1 cellular context compared by ENCODE assay signal in genomic region chr9:5825896-5826622, GRCh38.
TF ChIP-seq lines count a peak whose summit lies in the region.

No MANE protein-coding gene starts in this region.

TF ChIP-seq in HepG2, 621 proteins besides CTCF, POLR2A, EP300 and RAD21:
- TF ChIP-seq MZF1 (CRISPR knock-in tag; IDR thresholded peaks at IDR 0.05; ENCODE audit: borderline replicate concordance) (no peak), ZHX2 (IDR thresholded peaks at IDR 0.05; ENCODE audit: low read depth) (no peak), ZHX2 (CRISPR knock-in tag; IDR thresholded peaks at IDR 0.05; ENCODE audit: borderline replicate concordance) (no peak), ZSCAN31 (CRISPR knock-in tag; IDR thresholded peaks at IDR 0.05; ENCODE audit: low read depth) (no peak), MEIS1 (CRISPR knock-in tag; IDR thresholded peaks at IDR 0.05; ENCODE audit: borderline replicate concordance) (no peak), FOXK2 (IDR thresholded peaks at IDR 0.05) (no peak), ZZZ3 (CRISPR knock-in tag; IDR thresholded peaks at IDR 0.05; ENCODE audit: borderline replicate concordance) (no peak), ZNF281 (CRISPR knock-in tag; IDR thresholded peaks at IDR 0.05; ENCODE audit: borderline replicate concordance) (no peak), DMTF1 (CRISPR knock-in tag; IDR thresholded peaks at IDR 0.05) (no peak), KIAA2018 (CRISPR knock-in tag; IDR thresholded peaks at IDR 0.05; ENCODE audit: borderline replicate concordance) (no peak), HOXA9 (CRISPR knock-in tag; IDR thresholded peaks at IDR 0.05; ENCODE audit: borderline replicate concordance) (no peak), TFAP4 (IDR thresholded peaks at IDR 0.05; ENCODE audit: borderline replicate concordance, low read depth) (no peak), MBNL3 (CRISPR knock-in tag; conservative IDR thresholded peaks at IDR 0.05) (no peak), ZNF850 (CRISPR knock-in tag; conservative IDR thresholded peaks at IDR 0.05) (no peak), TBL1XR1 (IDR thresholded peaks at IDR 0.05; ENCODE audit: borderline replicate concordance, low read length, partially characterized antibody) (no peak), ZC3H13 (CRISPR knock-in tag; IDR thresholded peaks at IDR 0.05) (no peak), POLR2G (IDR thresholded peaks at IDR 0.05; ENCODE audit: low read depth, low read length) (no peak)
